In the genomic region with DNA sequence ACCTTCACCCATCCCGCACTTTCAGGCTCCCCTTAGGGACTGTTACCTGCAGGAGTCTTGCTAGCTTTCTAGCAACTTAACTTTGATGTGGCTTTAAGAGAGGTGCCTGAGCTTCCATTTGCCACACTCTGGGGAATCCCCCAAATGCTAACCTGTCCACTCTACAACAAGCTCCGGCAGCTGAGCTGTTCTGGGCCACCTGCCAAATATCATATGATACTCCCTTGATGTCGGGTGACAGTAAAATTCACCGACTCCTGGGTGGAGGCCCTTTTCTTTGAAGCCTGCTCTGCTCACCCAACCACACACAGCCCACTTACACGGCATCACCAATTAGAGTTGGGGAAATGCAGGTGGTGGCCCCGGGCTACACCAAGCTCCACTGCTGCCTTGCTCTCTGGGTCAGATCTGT, we compare ENCODE assay signal across 8 cellular contexts.
A peak's percentile ranks its signal among the peaks of the same experiment; 100 is the strongest.
DNase-seq lines count a peak whose midpoint lies in the region; ATAC-seq and TF ChIP-seq lines count a peak whose summit lies in the region.

No MANE protein-coding gene starts in this region.

- peak; percentile 83 for DNase-seq in DMS53 (lab: John Stamatoyannopoulos, UW)
- DNase-seq in LNCaP clone FGC (ENCODE audit: low read depth), result peak; percentile 51
- DNase-seq in effector memory CD4-positive, alpha-beta T cell, result peak; percentile 83
- peak; percentile 62 to 77 (median 71) for DNase-seq in stimulated activated CD4-positive, alpha-beta T cell treated with anti-CD3 and anti-CD28 coated beads, TNF-alpha, amount 100 ng/mL, for 24 hours (ENCODE audit: low read depth in 3 of 3)
- no peak for DNase-seq in pons (ENCODE audit: low spot score)
- DNase-seq in SW 1271 (lab: John Stamatoyannopoulos, UW), result no peak
- DNase-seq in superior temporal gyrus (ENCODE audit: extremely low spot score), result no peak

- H3K27ac ChIP-seq in effector memory CD4-positive, alpha-beta T cell (ENCODE audit: insufficient read depth, low read length, poor library complexity, severe bottlenecking), result peak overlapping the region; percentile 70

- TF ChIP-seq CTCF in LNCaP clone FGC (IDR thresholded peaks at IDR 0.05; ENCODE audit: control insufficient read depth, extremely low read depth, insufficient read depth), result no peak

- H3K4me1 ChIP-seq in effector memory CD4-positive, alpha-beta T cell (ENCODE audit: control insufficient read depth, insufficient read depth, low read length, poor library complexity, severe bottlenecking), result peaks cover 52% of the 10 kb centered on the region

- no peaks in the 10 kb centered on the region for H3K27me3 ChIP-seq in effector memory CD4-positive, alpha-beta T cell (replicated peaks; ENCODE audit: control insufficient read depth, insufficient read depth, low read length, poor library complexity, severe bottlenecking)

- H3K4me3 ChIP-seq in LNCaP clone FGC (ENCODE audit: low read depth, low read length), result no peak overlapping the region
- H3K4me3 ChIP-seq in effector memory CD4-positive, alpha-beta T cell (ENCODE audit: insufficient read depth, low read depth, low read length, poor library complexity, severe bottlenecking), result no peak overlapping the region

- peak; percentile 94 to 96 for ATAC-seq in activated CD4-positive, CD25-positive, alpha-beta regulatory T cell treated with anti-CD3 and anti-CD28 coated beads, Interleukin-2, amount 50 U/mL, for 24 hours

- H3K36me3 ChIP-seq in effector memory CD4-positive, alpha-beta T cell (ENCODE audit: control insufficient read depth, insufficient read depth, low read length), result no peaks in the 10 kb centered on the region

- no peaks in the 10 kb centered on the region for H3K9me3 ChIP-seq in effector memory CD4-positive, alpha-beta T cell (ENCODE audit: control insufficient read depth, low read length)

Comparison
In these comparisons a context has a peak if more than half of its experiments do, and no peak if none do; other contexts are left out.
1. DNase-seq: peak in DMS53 (single experiment), LNCaP clone FGC (single experiment), effector memory CD4-positive, alpha-beta T cell (3 of 3) and stimulated activated CD4-positive, alpha-beta T cell treated with anti-CD3 and anti-CD28 coated beads, TNF-alpha, amount 100 ng/mL, for 24 hours (3 of 3); none in pons (single experiment), SW 1271 (0 of 2) and superior temporal gyrus (single experiment).